ENCODE assay signal across 10 cellular contexts in genomic region chr9:68949271-68950000, GRCh38.
DNase-seq lines count a peak whose midpoint lies in the region; ATAC-seq and TF ChIP-seq lines count a peak whose summit lies in the region.
"Had no signal": no experiment of that assay in that cellular context is flagged by ENCODE, and none has a peak within 500 bp of the region (broad histone marks: within the 10 kb centered on the region; RNA-seq: fewer than 3 reads in every experiment).

No MANE protein-coding gene starts in this region.

- no peak overlapping the region for H3K9ac ChIP-seq in neuronal stem cell (ENCODE audit: low read depth, low read length, poor library complexity)

- no peak overlapping the region for H3K4me3 Mint-ChIP-seq in activated CD8-positive, alpha-beta T cell treated with anti-CD3 and anti-CD28 coated beads for 36 hours
- H3K4me3 Mint-ChIP-seq: mesothelial cell of epicardium had no signal

- H3K27me3 Mint-ChIP-seq in activated CD8-positive, alpha-beta T cell treated with anti-CD3 and anti-CD28 coated beads for 36 hours = peaks cover 17% of the 10 kb centered on the region

- H3K14ac ChIP-seq in neuronal stem cell (ENCODE audit: low read length) = no peak overlapping the region

- H3K79me1 ChIP-seq in neuronal stem cell (ENCODE audit: low read depth, low read length) = no peaks in the 10 kb centered on the region

- H3K4me3 ChIP-seq in esophagus muscularis mucosa (no peak overlapping the region), neuronal stem cell (ENCODE audit: low read length in 2 of 2) (no peak overlapping the region)

- H2AFZ ChIP-seq in neuronal stem cell (ENCODE audit: low read length) = no peak overlapping the region

- H3K4me1 Mint-ChIP-seq in activated CD8-positive, alpha-beta T cell treated with anti-CD3 and anti-CD28 coated beads for 36 hours (ENCODE audit: low read depth) = peaks cover 26% of the 10 kb centered on the region

- peak; percentile 51 for ATAC-seq in HG03280 (IDR thresholded peaks at IDR 0.05; ENCODE audit: unreplicated experiment)
- ATAC-seq in activated CD8-positive, alpha-beta T cell treated with anti-CD3 and anti-CD28 coated beads for 36 hours = peak; percentile 33
- ATAC-seq in HG03159 (IDR thresholded peaks at IDR 0.05; ENCODE audit: unreplicated experiment) = no peak

- peak; percentile 68 for DNase-seq in DMS79 (lab: John Stamatoyannopoulos, UW)
- DNase-seq in activated CD8-positive, alpha-beta T cell treated with anti-CD3 and anti-CD28 coated beads for 36 hours = peak; percentile 49
- peak; percentile 41 for DNase-seq in myocyte (ENCODE audit: low read depth)
- DNase-seq in esophagus muscularis mucosa (ENCODE audit: extremely low spot score) = no peak
- DNase-seq in NCI-H774 (lab: John Stamatoyannopoulos, UW) = no peak
- DNase-seq in neuronal stem cell (ENCODE audit: low spot score) = no peak
- DNase-seq: NCI-H2171 treated with DMSO at 0.1 percent for 48 hours had no signal

- H3K27me3 ChIP-seq in esophagus muscularis mucosa = no peaks in the 10 kb centered on the region
- no peaks in the 10 kb centered on the region for H3K27me3 ChIP-seq in neuronal stem cell (ENCODE audit: control insufficient read depth in 3 of 3, insufficient read depth in 3 of 3, low read depth in 1 of 3, low read length in 3 of 3)

- H3K27ac ChIP-seq in esophagus muscularis mucosa (replicated peaks in 1 of 4) = no peak overlapping the region
- no peak overlapping the region for H3K27ac ChIP-seq in neuronal stem cell (replicated peaks; ENCODE audit: low read length)

- no peak for TF ChIP-seq POLR2A in esophagus muscularis mucosa (IDR thresholded peaks at IDR 0.05; ENCODE audit: low read depth)

- no peak overlapping the region for H2AK5ac ChIP-seq in neuronal stem cell (ENCODE audit: low read depth, low read length)

- H3K23ac ChIP-seq in neuronal stem cell (ENCODE audit: low read depth, low read length, poor library complexity) = no peak overlapping the region

- no peak overlapping the region for H2BK12ac ChIP-seq in neuronal stem cell (ENCODE audit: low read length)

- no peak overlapping the region for H3K18ac ChIP-seq in neuronal stem cell (ENCODE audit: low read length)

- CTCF ChIA-PET in activated CD8-positive, alpha-beta T cell treated with anti-CD3 and anti-CD28 coated beads for 36 hours (lab: Charles Lee) = interaction anchor here (0.6 to 2.8 kb wide), 10 partner anchors 24 to 368 kb away, joined by 3 to 7 read pairs (median 4); no protein-coding TSS in a partner anchor

- H4K91ac ChIP-seq in neuronal stem cell (ENCODE audit: low read depth, low read length, poor library complexity) = no peak overlapping the region

- no peak overlapping the region for H3K27ac Mint-ChIP-seq in activated CD8-positive, alpha-beta T cell treated with anti-CD3 and anti-CD28 coated beads for 36 hours
- H3K27ac Mint-ChIP-seq: mesothelial cell of epicardium had no signal

- no peak overlapping the region for H2BK15ac ChIP-seq in neuronal stem cell (ENCODE audit: low read length)

- H3K4me1 ChIP-seq in esophagus muscularis mucosa = no peaks in the 10 kb centered on the region
- peaks cover 0 to 3% of the 10 kb centered on the region in 2 donors for H3K4me1 ChIP-seq in neuronal stem cell (ENCODE audit: control insufficient read depth in 2 of 2, insufficient read depth in 1 of 2, low read depth in 1 of 2, low read length in 2 of 2)

- no peaks in the 10 kb centered on the region for H3K9me3 Mint-ChIP-seq in activated CD8-positive, alpha-beta T cell treated with anti-CD3 and anti-CD28 coated beads for 36 hours
- H3K9me3 Mint-ChIP-seq: mesothelial cell of epicardium had no signal

- no peak for TF ChIP-seq CTCF in activated CD8-positive, alpha-beta T cell treated with anti-CD3 and anti-CD28 coated beads for 36 hours (IDR thresholded peaks at IDR 0.05)
- TF ChIP-seq CTCF in esophagus muscularis mucosa (IDR thresholded peaks at IDR 0.05) = peak in 1 of 3 experiments; percentile 11

- H3K36me3 ChIP-seq in esophagus muscularis mucosa (peaks cover 0 to 6% (median 0%) of the 10 kb centered on the region in 4 donors), neuronal stem cell (replicated peaks in 1 of 2; ENCODE audit: control insufficient read depth in 2 of 2, insufficient read depth in 2 of 2, low read length in 2 of 2) (peaks cover 0 to 80% of the 10 kb centered on the region in 2 donors)

- no peak overlapping the region for H4K8ac ChIP-seq in neuronal stem cell (ENCODE audit: low read depth, low read length)

- no peak overlapping the region for H3K4me2 ChIP-seq in neuronal stem cell (ENCODE audit: insufficient read depth, low read length, poor library complexity, severe bottlenecking)

- TF ChIP-seq EP300 in esophagus muscularis mucosa (IDR thresholded peaks at IDR 0.05) = no peak

- POLR2A ChIA-PET in activated CD8-positive, alpha-beta T cell treated with anti-CD3 and anti-CD28 coated beads for 36 hours (lab: Charles Lee) = interaction anchor here (0.6 kb wide), 1 partner anchor 322 kb away, joined by 3 read pairs; no protein-coding TSS in a partner anchor

- 76% methylated on average over 13 of the region's 13 CpGs for WGBS in esophagus muscularis mucosa
- no CpG with 5 or more reads among the region's 13 CpGs for WGBS in neuronal stem cell (ENCODE audit: extremely low coverage in 2 of 2, insufficient read length in 2 of 2, insufficient replicate concordance in 1 of 2), 2 donors

- H3K9me3 ChIP-seq in esophagus muscularis mucosa (no peaks in the 10 kb centered on the region), neuronal stem cell (replicated peaks in 1 of 2; ENCODE audit: control insufficient read depth in 2 of 2, insufficient read depth in 1 of 2, low read depth in 1 of 2, low read length in 2 of 2) (no peaks in the 10 kb centered on the region)

- no peaks in the 10 kb centered on the region for H3K36me3 Mint-ChIP-seq in activated CD8-positive, alpha-beta T cell treated with anti-CD3 and anti-CD28 coated beads for 36 hours (ENCODE audit: low read depth)
- H3K36me3 Mint-ChIP-seq: mesothelial cell of epicardium had no signal

- intact Hi-C loops in activated CD8-positive, alpha-beta T cell treated with anti-CD3 and anti-CD28 coated beads for 36 hours (cut with micrococcal nuclease) = no loop called here
- intact Hi-C loops in esophagus muscularis mucosa (cut with DNase I) = no loop called here

- no peak overlapping the region for H3K4ac ChIP-seq in neuronal stem cell (ENCODE audit: low read length)

- H2BK120ac ChIP-seq in neuronal stem cell (ENCODE audit: low read depth, low read length) = no peak overlapping the region

- no peak overlapping the region for H2BK5ac ChIP-seq in neuronal stem cell (ENCODE audit: low read length)

Comparison
In these comparisons a context has a peak if more than half of its experiments do, and no peak if none do; other contexts are left out.
1. DNase-seq: peak in DMS79 (single experiment), activated CD8-positive, alpha-beta T cell treated with anti-CD3 and anti-CD28 coated beads for 36 hours (single experiment) and myocyte (single experiment); none in esophagus muscularis mucosa (single experiment), NCI-H774 (single experiment) and neuronal stem cell (single experiment).